In the genomic region with DNA sequence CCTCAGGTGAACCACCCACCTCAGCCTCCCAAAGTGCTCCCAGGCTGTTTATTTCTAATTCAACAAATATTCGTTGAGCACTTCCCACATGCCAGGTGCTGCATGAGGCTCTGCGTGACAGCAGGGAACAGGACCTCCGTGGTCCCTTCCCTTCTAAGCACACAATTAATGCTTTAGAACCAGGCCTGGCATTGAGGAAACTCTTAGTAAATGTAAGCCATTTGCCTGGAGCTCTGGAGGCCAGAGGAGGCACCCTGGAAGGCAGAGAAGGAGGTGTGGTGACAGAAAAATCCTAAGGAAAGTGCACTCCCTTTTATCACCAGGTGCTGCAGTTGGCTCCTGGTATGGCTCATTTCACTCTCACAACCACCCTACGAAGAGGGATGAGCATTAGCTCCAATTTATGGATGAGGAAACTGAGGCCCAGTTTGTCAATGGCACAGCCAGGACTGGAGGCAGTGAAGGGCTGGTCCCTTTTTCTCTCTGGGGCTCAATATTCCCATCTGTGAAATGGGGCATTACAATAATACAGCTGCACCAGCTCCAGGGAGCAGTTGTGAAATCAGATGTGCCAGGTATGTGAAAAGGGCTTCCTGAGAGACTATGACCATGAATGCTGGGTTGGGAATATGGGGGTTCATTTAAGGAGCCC, we compare ENCODE assay signal across 11 cellular contexts. TPM values are rescaled to one million over a fixed set of nuclear protein-coding genes. Genes with fewer than 3 reads are reported as not detected.
A peak's percentile ranks its signal among the peaks of the same experiment; 100 is the strongest.
DNase-seq lines count a peak whose midpoint lies in the region; ATAC-seq, FAIRE-seq and TF ChIP-seq lines count a peak whose summit lies in the region.
"Had no signal": no experiment of that assay in that cellular context is flagged by ENCODE, and none has a peak within 500 bp of the region (broad histone marks: within the 10 kb centered on the region; RNA-seq: fewer than 3 reads in every experiment).

No MANE protein-coding gene starts in this region.

- FAIRE-seq in K562 (lab: Jason Lieb, UNC): no peak

- POLR2A ChIA-PET in K562 (lab: Yijun Ruan, JAX): interaction anchor here (2.4 kb wide), 1 partner anchor 9 kb away, joined by 17 read pairs; the partner anchor contains the start of gene ID1

- intact Hi-C loops in heart left ventricle (cut with DNase I) (loop anchor here in 1 of 10 donors (1.0 kb wide), 2 partner anchors 7 to 24 kb away; no protein-coding TSS in a partner anchor), cardiac septum (cut with DNase I) (loop anchor here (1.0 kb wide), 1 partner anchor 11 kb away; no protein-coding TSS in a partner anchor), K562 (cut with micrococcal nuclease) (no loop called here), upper lobe of right lung (cut with DNase I) (no loop called here)

- TF ChIP-seq EP300 in K562 (IDR thresholded peaks at IDR 0.05; ENCODE audit: low read length): no peak

- 75 to 76% (median 76%) methylated on average over 4 of the region's 4 CpGs for WGBS in heart left ventricle, 4 donors
- WGBS in K562 (ENCODE audit: insufficient coverage, low coverage, missing lambda C conversion rate): 64% methylated on average over 4 of the region's 4 CpGs

- in situ Hi-C loops in K562 (cut with MboI): loop anchor here (25.0 kb wide), 1 partner anchor 1040 kb away; no protein-coding TSS in a partner anchor

- H3K79me2 ChIP-seq in K562 (ENCODE audit: control insufficient read depth, insufficient read depth, low read length): no peaks in the 10 kb centered on the region; the same call in 2 of the 3 replicates

- CTCF ChIA-PET in K562 (lab: Yijun Ruan, JAX; ENCODE audit: low intra/inter-chr PET ratio): no interaction called here

- TF ChIP-seq POLR2A in heart left ventricle (IDR thresholded peaks at IDR 0.05): no peak
- no peak for TF ChIP-seq POLR2A in K562 (conservative IDR thresholded peaks at IDR 0.05)

- H3K36me3 ChIP-seq in heart left ventricle (no peaks in the 10 kb centered on the region), K562 (ENCODE audit: control insufficient read depth, insufficient read depth, low read length) (no peaks in the 10 kb centered on the region), mucosa of stomach (ENCODE audit: control insufficient read depth, insufficient read depth, low read length) (no peaks in the 10 kb centered on the region), upper lobe of right lung (no peaks in the 10 kb centered on the region)
- H3K36me3 ChIP-seq: BE2C had no signal

- H3K27ac ChIP-seq in heart left ventricle (peak overlapping the region; percentile 73 to 97 (median 90)), K562 (ENCODE audit: extremely low read depth, low read depth, low read length) (0 out of 3 replicates have a peak overlapping the region, but pooled peaks have one; percentile 44), upper lobe of right lung (peak overlapping the region; percentile 79)

- TF ChIP-seq RAD21 in K562 (CRISPR knock-in tag; conservative IDR thresholded peaks at IDR 0.05 in 1 of 2, IDR thresholded peaks at IDR 0.05 in 1 of 2): no peak

- H3K9me3 ChIP-seq in heart left ventricle (no peaks in the 10 kb centered on the region), K562 (replicated peaks; ENCODE audit: control insufficient read depth, insufficient read depth, low read depth, low read length) (no peaks in the 10 kb centered on the region), mucosa of stomach (ENCODE audit: control insufficient read depth, low read length) (no peaks in the 10 kb centered on the region), upper lobe of right lung (no peaks in the 10 kb centered on the region)
- H3K9me3 ChIP-seq: BE2C had no signal

- H3K4me1 ChIP-seq in heart left ventricle: peaks cover 3 to 35% (median 21%) of the 10 kb centered on the region in 12 donors
- peaks cover 17 to 25% of the 10 kb centered on the region in 2 experiments; a peak in 4 of 5 replicates for H3K4me1 ChIP-seq in K562 (replicated peaks in 1 of 2; ENCODE audit: control insufficient read depth in 2 of 2, insufficient read depth in 2 of 2, low read length in 2 of 2)
- peaks cover 55% of the 10 kb centered on the region for H3K4me1 ChIP-seq in mucosa of stomach (ENCODE audit: control insufficient read depth, insufficient read depth, low read length)
- peaks cover 31% of the 10 kb centered on the region for H3K4me1 ChIP-seq in upper lobe of right lung

- H3K4me2 ChIP-seq in K562 (ENCODE audit: insufficient read depth, low read length): no peak overlapping the region

- peak overlapping the region; percentile 63; the same call in 1 of the 2 replicates for H2AFZ ChIP-seq in K562 (ENCODE audit: low read depth, low read length)

- DNase-seq in heart left ventricle (no peak), cardiac septum (ENCODE audit: low spot score) (no peak), K562 (ENCODE audit: extremely low read depth in 1 of 4, low spot score in 3 of 4) (no peak), upper lobe of right lung (no peak), GF-D8 (lab: John Stamatoyannopoulos, UW) (no peak), iPS-NIHi11 (ENCODE audit: low spot score) (no peak)
- DNase-seq: activated B cell treated with CpG ODN at 0.5 μM for 24 hours had no signal

- no TSS peak for BruUV-seq in K562 (replicated peaks; lab: Mats Ljungman, UMichigan)

- TF ChIP-seq CTCF in heart left ventricle (IDR thresholded peaks at IDR 0.05) (no peak), K562 (IDR thresholded peaks at IDR 0.05 in 2 of 3, conservative IDR thresholded peaks at IDR 0.05 in 1 of 3; ENCODE audit: insufficient read depth in 2 of 3, low read depth in 1 of 3, low read length in 3 of 3) (no peak), upper lobe of right lung (IDR thresholded peaks at IDR 0.05) (no peak)

- H3K9ac ChIP-seq in K562 (ENCODE audit: insufficient read depth in 1 of 2, low read depth in 2 of 2, low read length in 2 of 2) (no peak overlapping the region), mucosa of stomach (ENCODE audit: low read length) (peak overlapping the region; percentile 7)

- H3K27me3 ChIP-seq in heart left ventricle (no peaks in the 10 kb centered on the region), K562 (ENCODE audit: control insufficient read depth in 2 of 2, insufficient read depth in 2 of 2, low read length in 2 of 2) (no peaks in the 10 kb centered on the region), mucosa of stomach (ENCODE audit: control insufficient read depth, insufficient read depth, low read length) (no peaks in the 10 kb centered on the region), upper lobe of right lung (no peaks in the 10 kb centered on the region)
- H3K27me3 ChIP-seq: BE2C had no signal

- H3K4me3 ChIP-seq in heart left ventricle (no peak overlapping the region), K562 (no peak overlapping the region), mucosa of stomach (ENCODE audit: low read length) (no peak overlapping the region), upper lobe of right lung (no peak overlapping the region)

- ATAC-seq in heart left ventricle (no peak), K562 (no peak), upper lobe of right lung (peak; percentile 8), HG03571 (IDR thresholded peaks at IDR 0.05; ENCODE audit: unreplicated experiment) (no peak)

- no peaks in the 10 kb centered on the region for H4K20me1 ChIP-seq in K562 (replicated peaks; ENCODE audit: control insufficient read depth, insufficient read depth, low read length)

- H3K9me1 ChIP-seq in K562 (ENCODE audit: control insufficient read depth, insufficient read depth, low read length): no peaks in the 10 kb centered on the region

TF ChIP-seq in K562, 482 proteins besides CTCF, POLR2A, EP300 and RAD21 (continues in another document):
- no peak for TF ChIP-seq STAT5A (IDR thresholded peaks at IDR 0.05; ENCODE audit: borderline replicate concordance, low read length)

RNA-seq across cellular contexts. Expression of gene ID1, which starts 8.1 kb away (rescaled TPM):
- total RNA-seq in heart left ventricle (100 to 1,000 TPM in 6 of 9 donors, 10 to 100 TPM in 3; 72.4 to 619 (median 112) TPM), cardiac septum (163 TPM), K562 (2014; rRNA removed) (358 and 410 TPM in 2 replicates), K562 (2014; rRNA removed; fragmentation: Illumina TruSeq; extraction: Trizol) (40.1 and 40.5 TPM in 2 replicates), K562 (2015; rRNA removed; fragmentation: Illumina TruSeq; extraction: Trizol) (65.0 and 66.8 TPM in 2 replicates), K562 (2021) (160 and 167 TPM in 2 replicates), upper lobe of right lung (515 TPM)
- polyA plus RNA-seq in heart left ventricle (100 to 1,000 TPM; 140 to 327 TPM), K562 (2011; rRNA removed) (75.8 and 119 TPM in 2 replicates), K562 (2014; fragmentation: Illumina TruSeq; extraction: Trizol) (20.8 and 50.8 TPM in 2 replicates), K562 (2014; fragmentation: Nextera tagmentation; extraction: Ambion mirVana) (1 to 10 TPM; 1.4 to 4.4 TPM), K562 (2014; rRNA removed) (298 and 319 TPM in 2 replicates)
- total RNA-seq in K562 (2011; cell fraction: chromatin; rRNA removed; ENCODE audit: low replicate concordance): 71.5 and 250 TPM in 2 replicates
- 362 and 403 TPM in 2 replicates for total RNA-seq in K562 (2011; cell fraction: nucleolus; rRNA removed)
- 143 and 176 TPM in 2 replicates for total RNA-seq in K562 (2011; cell fraction: nucleoplasm; rRNA removed)
- 230 and 856 TPM in 2 replicates for polyA plus RNA-seq in K562 (2011; cell fraction: cytosol; rRNA removed)
- 232 and 726 TPM in 2 replicates for polyA plus RNA-seq in K562 (2011; cell fraction: nucleus; rRNA removed)
- polyA plus RNA-seq in K562 (2012): 82.5 and 140 TPM in 2 replicates
- 14.9 and 32.5 TPM in 2 replicates for polyA minus RNA-seq in K562 (2011; rRNA and poly(A)+ RNA removed)
- polyA minus RNA-seq in K562 (2011; cell fraction: cytosol; rRNA and poly(A)+ RNA removed): 90.2 and 138 TPM in 2 replicates
- polyA minus RNA-seq in K562 (2011; cell fraction: nucleus; rRNA and poly(A)+ RNA removed): 183 and 246 TPM in 2 replicates

RNA-seq across cellular contexts. Expression of gene COX4I2, which starts 40.8 kb away (rescaled TPM):
- total RNA-seq in heart left ventricle (10 to 100 TPM in 5 of 9 donors, 1 to 10 TPM in 4; 5.7 to 29.4 (median 10.6) TPM), cardiac septum (11.3 TPM), K562 (2014; rRNA removed) (not detected in 2 replicates), K562 (2014; rRNA removed; fragmentation: Illumina TruSeq; extraction: Trizol) (not detected in 2 replicates), K562 (2015; rRNA removed; fragmentation: Illumina TruSeq; extraction: Trizol) (not detected in 2 replicates), K562 (2021) (not detected in 2 replicates), upper lobe of right lung (19.1 TPM)
- polyA plus RNA-seq in heart left ventricle (10 to 100 TPM; 13.6 to 42.8 TPM), K562 (2011; rRNA removed) (not detected in 2 replicates), K562 (2014; fragmentation: Illumina TruSeq; extraction: Trizol) (not detected in 2 replicates), K562 (2014; fragmentation: Nextera tagmentation; extraction: Ambion mirVana) (not detected), K562 (2014; rRNA removed) (not detected in 2 replicates)
- total RNA-seq in K562 (2011; cell fraction: chromatin; rRNA removed; ENCODE audit: low replicate concordance): not detected in 2 replicates
- not detected in 2 replicates for total RNA-seq in K562 (2011; cell fraction: nucleolus; rRNA removed)
- not detected in 2 replicates for total RNA-seq in K562 (2011; cell fraction: nucleoplasm; rRNA removed)
- not detected in 2 replicates for polyA plus RNA-seq in K562 (2011; cell fraction: cytosol; rRNA removed)
- polyA plus RNA-seq in K562 (2011; cell fraction: nucleus; rRNA removed): not detected in 2 replicates
- polyA plus RNA-seq in K562 (2012): not detected in 2 replicates
- not detected in 2 replicates for polyA minus RNA-seq in K562 (2011; rRNA and poly(A)+ RNA removed)
- not detected in 2 replicates for polyA minus RNA-seq in K562 (2011; cell fraction: cytosol; rRNA and poly(A)+ RNA removed)
- polyA minus RNA-seq in K562 (2011; cell fraction: nucleus; rRNA and poly(A)+ RNA removed): not detected in 2 replicates
- total RNA-seq: activated B cell treated with CpG ODN at 0.5 μM for 24 hours; activated T-helper 1 cell treated with anti-CD3 and anti-CD28 coated beads, Interleukin-12 subunit alpha, Interleukin-12 subunit beta, Interleukin-2, Interleukin-4 antibody, amounts not matched to agents 30 ng/mL and 10 ng/mL and 1 ng/mL, durations not matched to agents 14 hours and 24 hours and 36 hours had no signal

Comparison
In these comparisons a context has a peak if more than half of its experiments do, and no peak if none do; other contexts are left out.
1. RNA of gene COX4I2, which starts 40.8 kb away (total RNA-seq): 19.1 TPM in upper lobe of right lung (single experiment), 11.3 TPM in cardiac septum (single experiment) and 5.7 to 29.4 TPM in heart left ventricle; not detected in K562; every median in the first group is over 4 times any median in the second.
2. Peak in every context shown above with its lines, with median percentiles within 50 percentile points of each other: H3K27ac ChIP-seq.